8 cellular contexts compared by ENCODE assay signal in the genomic region with DNA sequence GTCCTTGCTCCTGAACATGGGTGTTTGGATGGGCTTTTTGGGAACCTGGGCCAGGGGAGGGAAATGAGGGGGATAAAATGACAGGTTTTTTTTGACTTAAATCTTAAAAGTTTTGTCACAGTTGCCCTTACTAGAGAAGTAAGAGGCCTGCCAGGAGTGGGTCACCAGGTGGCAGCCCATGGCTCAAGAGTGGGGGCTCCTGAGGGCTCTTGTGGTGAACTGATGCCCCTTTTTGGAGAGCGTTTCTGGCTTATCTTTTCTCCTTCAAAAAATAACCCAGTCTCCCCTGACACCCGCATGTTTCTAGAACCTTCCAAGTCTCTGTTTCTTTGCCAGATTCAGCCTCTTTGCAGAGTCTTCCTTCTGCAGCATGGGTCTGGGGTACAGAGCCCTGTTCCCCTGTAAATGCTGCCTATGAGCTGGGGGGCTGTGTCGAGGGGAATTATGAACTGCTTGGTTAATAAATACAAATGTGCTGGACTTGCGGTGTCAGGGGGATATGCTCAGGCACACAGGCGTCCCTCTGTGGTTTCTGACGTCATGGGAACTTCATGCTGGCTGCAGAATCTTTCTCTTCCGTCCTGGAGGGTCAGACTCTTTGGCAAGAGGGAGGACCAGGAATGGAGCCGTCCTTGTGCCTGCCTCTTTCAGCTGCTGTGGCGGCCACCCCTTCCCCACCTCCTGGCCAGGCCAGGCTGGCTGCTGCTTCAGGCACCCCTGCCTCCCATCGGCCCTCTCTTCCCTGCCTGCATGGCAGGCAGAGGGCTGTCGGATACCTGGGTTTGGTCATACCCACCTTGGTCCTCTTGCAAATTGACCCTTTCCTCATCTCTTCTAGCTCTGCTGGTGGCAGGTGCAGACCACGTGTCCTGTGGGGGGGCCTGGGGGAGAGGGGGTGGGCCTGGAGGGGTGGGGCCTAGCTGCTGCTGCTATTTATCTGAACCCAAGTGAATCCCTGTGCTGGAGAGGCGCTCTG. TPM values are rescaled to one million over a fixed set of nuclear protein-coding genes. Genes with fewer than 3 reads are reported as not detected.
DNase-seq lines count a peak whose midpoint lies in the region; ATAC-seq and TF ChIP-seq lines count a peak whose summit lies in the region.

No MANE protein-coding gene starts in this region.

- H3K4me3 ChIP-seq in Loucy (ENCODE audit: low read length, poor library complexity, severe bottlenecking) = peak overlapping the region; percentile 82
- peak overlapping the region; percentile 41 for H3K4me3 ChIP-seq in cardiac muscle cell

- H3K27me3 Mint-ChIP-seq in activated CD4-positive, alpha-beta T cell treated with anti-CD3 and anti-CD28 coated beads, Interleukin-2, amount 10 ng/mL, durations not matched to agents 7 days and 5 days = no peaks in the 10 kb centered on the region
- H3K27me3 Mint-ChIP-seq in activated naive CD8-positive, alpha-beta T cell treated with anti-CD3 and anti-CD28 coated beads, Interleukin-2, amount 10 ng/mL, durations not matched to agents 7 days and 5 days = no peaks in the 10 kb centered on the region

- H4K20me1 ChIP-seq in Loucy (ENCODE audit: insufficient read depth, low read length, poor library complexity, severe bottlenecking) = peaks cover 3% of the 10 kb centered on the region

- CTCF ChIA-PET in activated CD4-positive, alpha-beta T cell treated with anti-CD3 and anti-CD28 coated beads, Interleukin-2, amount 10 ng/mL, durations not matched to agents 7 days and 5 days (lab: Charles Lee) = interaction anchor here (0.6 to 7.0 kb wide), 17 partner anchors 10 to 499 kb away, joined by 3 to 64 read pairs (median 11); partner anchors contain the start of gene NTMT1

- H3K79me2 ChIP-seq in Loucy (ENCODE audit: insufficient read depth, low read length) = peaks cover 19% of the 10 kb centered on the region

- peaks cover 18% of the 10 kb centered on the region for H3K36me3 Mint-ChIP-seq in activated CD4-positive, alpha-beta T cell treated with anti-CD3 and anti-CD28 coated beads, Interleukin-2, amount 10 ng/mL, durations not matched to agents 7 days and 5 days (ENCODE audit: low read depth)
- peaks cover 19% of the 10 kb centered on the region for H3K36me3 Mint-ChIP-seq in activated naive CD8-positive, alpha-beta T cell treated with anti-CD3 and anti-CD28 coated beads, Interleukin-2, amount 10 ng/mL, durations not matched to agents 7 days and 5 days

- H3K9ac ChIP-seq in Loucy (ENCODE audit: low read depth, low read length, poor library complexity, severe bottlenecking) = peak overlapping the region; percentile 100

- peaks cover 44% of the 10 kb centered on the region for H3K4me1 Mint-ChIP-seq in activated CD4-positive, alpha-beta T cell treated with anti-CD3 and anti-CD28 coated beads, Interleukin-2, amount 10 ng/mL, durations not matched to agents 7 days and 5 days
- H3K4me1 Mint-ChIP-seq in activated naive CD8-positive, alpha-beta T cell treated with anti-CD3 and anti-CD28 coated beads, Interleukin-2, amount 10 ng/mL, durations not matched to agents 7 days and 5 days = peaks cover 28% of the 10 kb centered on the region

- no peak for TF ChIP-seq CTCF in Loucy (conservative IDR thresholded peaks at IDR 0.05; ENCODE audit: low read length)
- TF ChIP-seq CTCF in cardiac muscle cell (IDR thresholded peaks at IDR 0.05; ENCODE audit: low read depth, low read length) = no peak

- peak overlapping the region; percentile 99 for H3K27ac ChIP-seq in cardiac muscle cell

- H3K9me2 ChIP-seq in Loucy (replicated peaks; ENCODE audit: low read depth, low read length) = no peaks in the 10 kb centered on the region

- no peak overlapping the region for H2AFZ ChIP-seq in Loucy (ENCODE audit: low read length)

- H3K27me3 ChIP-seq in Loucy (ENCODE audit: insufficient read depth, low read length, poor library complexity, severe bottlenecking) = no peaks in the 10 kb centered on the region
- no peaks in the 10 kb centered on the region for H3K27me3 ChIP-seq in cardiac muscle cell

- H3F3A ChIP-seq in Loucy (ENCODE audit: low read depth) = 0 out of 2 replicates have a peak, but pooled peaks cover 3% of the 10 kb centered on the region

- POLR2A ChIA-PET in activated CD4-positive, alpha-beta T cell treated with anti-CD3 and anti-CD28 coated beads, Interleukin-2, amount 10 ng/mL, durations not matched to agents 7 days and 5 days (lab: Charles Lee) = no interaction called here
- POLR2A ChIA-PET in activated naive CD8-positive, alpha-beta T cell treated with anti-CD3 and anti-CD28 coated beads, Interleukin-2, amount 10 ng/mL, durations not matched to agents 7 days and 5 days (lab: Charles Lee) = interaction anchor here (1.0 to 6.4 kb wide), 11 partner anchors 10 to 662 kb away, joined by 3 to 44 read pairs (median 4); partner anchors contain the start of genes IER5L and NTMT1

- H3K9me3 Mint-ChIP-seq in activated CD4-positive, alpha-beta T cell treated with anti-CD3 and anti-CD28 coated beads, Interleukin-2, amount 10 ng/mL, durations not matched to agents 7 days and 5 days = no peaks in the 10 kb centered on the region
- no peaks in the 10 kb centered on the region for H3K9me3 Mint-ChIP-seq in activated naive CD8-positive, alpha-beta T cell treated with anti-CD3 and anti-CD28 coated beads, Interleukin-2, amount 10 ng/mL, durations not matched to agents 7 days and 5 days

- H3K9me3 ChIP-seq in Loucy (ENCODE audit: insufficient read depth, low read depth, low read length) (no peaks in the 10 kb centered on the region), cardiac muscle cell (ENCODE audit: low read depth) (no peaks in the 10 kb centered on the region)

- peak overlapping the region; percentile 80 for H3K4me2 ChIP-seq in Loucy (ENCODE audit: low read depth, low read length, poor library complexity, severe bottlenecking)

- DNase-seq in activated CD4-positive, alpha-beta T cell treated with anti-CD3 and anti-CD28 coated beads, Interleukin-2, amount 10 ng/mL, durations not matched to agents 7 days and 5 days = peak; percentile 32
- no peak for DNase-seq in activated CD4-positive, alpha-beta T cell treated with anti-CD3 and anti-CD28 coated beads, Interleukin-2, amount 50 U/mL, for 4 hours
- DNase-seq in activated naive CD8-positive, alpha-beta T cell treated with anti-CD3 and anti-CD28 coated beads, Interleukin-2, amount 10 ng/mL, durations not matched to agents 7 days and 5 days = peak; percentile 45
- peak in 1 of 2 donors; percentile 93 for DNase-seq in cardiac muscle cell (ENCODE audit: low read depth in 1 of 2, low spot score in 1 of 2)
- DNase-seq in pons (ENCODE audit: low spot score) = peak; percentile 80
- no peak for DNase-seq in ecto neural progenitor cell (ENCODE audit: low spot score)

- no peak for ATAC-seq in activated naive CD8-positive, alpha-beta T cell treated with anti-CD3 and anti-CD28 coated beads, Interleukin-2, amount 10 ng/mL, durations not matched to agents 7 days and 5 days (ENCODE audit: low read depth)
- no peak for ATAC-seq in GM21447 (IDR thresholded peaks at IDR 0.05; ENCODE audit: unreplicated experiment)

- peaks cover 37% of the 10 kb centered on the region for H3K4me1 ChIP-seq in Loucy (ENCODE audit: insufficient read depth, low read length, poor library complexity, severe bottlenecking)
- H3K4me1 ChIP-seq in cardiac muscle cell (ENCODE audit: low read depth) = peaks cover 62% of the 10 kb centered on the region

- H3K27ac Mint-ChIP-seq in activated CD4-positive, alpha-beta T cell treated with anti-CD3 and anti-CD28 coated beads, Interleukin-2, amount 10 ng/mL, durations not matched to agents 7 days and 5 days = peak overlapping the region; percentile 93
- H3K27ac Mint-ChIP-seq in activated naive CD8-positive, alpha-beta T cell treated with anti-CD3 and anti-CD28 coated beads, Interleukin-2, amount 10 ng/mL, durations not matched to agents 7 days and 5 days = peak overlapping the region; percentile 98

- H3K36me3 ChIP-seq in Loucy (ENCODE audit: insufficient read depth, low read length) (peaks cover 22% of the 10 kb centered on the region; the same call in 1 of the 2 replicates), cardiac muscle cell (peaks cover 9% of the 10 kb centered on the region)

- H3K4me3 Mint-ChIP-seq in activated CD4-positive, alpha-beta T cell treated with anti-CD3 and anti-CD28 coated beads, Interleukin-2, amount 10 ng/mL, durations not matched to agents 7 days and 5 days = peak overlapping the region; percentile 75
- peak overlapping the region; percentile 87 for H3K4me3 Mint-ChIP-seq in activated naive CD8-positive, alpha-beta T cell treated with anti-CD3 and anti-CD28 coated beads, Interleukin-2, amount 10 ng/mL, durations not matched to agents 7 days and 5 days

RNA-seq across cellular contexts. Expression of gene PTPA, which starts 30.1 kb away (rescaled TPM):
- total RNA-seq in activated CD4-positive, alpha-beta T cell treated with anti-CD3 and anti-CD28 coated beads, Interleukin-2, amount 10 ng/mL, durations not matched to agents 7 days and 5 days = 100 to 1,000 TPM in 1 of 2 experiments, 10 to 100 TPM in 1; 96.4 to 111 TPM
- total RNA-seq in activated naive CD8-positive, alpha-beta T cell treated with anti-CD3 and anti-CD28 coated beads, Interleukin-2, amount 10 ng/mL, durations not matched to agents 7 days and 5 days = 10 to 100 TPM; 88.3 to 91.0 TPM
- 197 and 257 TPM in 2 replicates for total RNA-seq in cardiac muscle cell
- polyA plus RNA-seq in cardiac muscle cell = 144 and 156 TPM in 2 replicates

RNA-seq across cellular contexts. Expression of gene CRAT, which starts 30.8 kb away (rescaled TPM):
- total RNA-seq in activated CD4-positive, alpha-beta T cell treated with anti-CD3 and anti-CD28 coated beads, Interleukin-2, amount 10 ng/mL, durations not matched to agents 7 days and 5 days = 10 to 100 TPM; 20.4 to 25.2 TPM
- 10 to 100 TPM; 19.5 to 22.7 TPM for total RNA-seq in activated naive CD8-positive, alpha-beta T cell treated with anti-CD3 and anti-CD28 coated beads, Interleukin-2, amount 10 ng/mL, durations not matched to agents 7 days and 5 days
- total RNA-seq in cardiac muscle cell = 81.6 and 92.8 TPM in 2 replicates
- 80.6 and 85.2 TPM in 2 replicates for polyA plus RNA-seq in cardiac muscle cell

RNA-seq across cellular contexts. Expression of gene IER5L, which starts 36.7 kb away (rescaled TPM):
- 1 to 10 TPM; 1.8 to 2.3 TPM for total RNA-seq in activated CD4-positive, alpha-beta T cell treated with anti-CD3 and anti-CD28 coated beads, Interleukin-2, amount 10 ng/mL, durations not matched to agents 7 days and 5 days
- 1 to 10 TPM; 8.6 to 8.8 TPM for total RNA-seq in activated naive CD8-positive, alpha-beta T cell treated with anti-CD3 and anti-CD28 coated beads, Interleukin-2, amount 10 ng/mL, durations not matched to agents 7 days and 5 days
- total RNA-seq in cardiac muscle cell = 51.7 and 77.4 TPM in 2 replicates
- polyA plus RNA-seq in cardiac muscle cell = 21.5 and 38.5 TPM in 2 replicates

Comparison
In these comparisons a context has a peak if more than half of its experiments do, and no peak if none do; other contexts are left out.
1. DNase-seq: peak in activated CD4-positive, alpha-beta T cell treated with anti-CD3 and anti-CD28 coated beads, Interleukin-2, amount 10 ng/mL, durations not matched to agents 7 days and 5 days (single experiment), activated naive CD8-positive, alpha-beta T cell treated with anti-CD3 and anti-CD28 coated beads, Interleukin-2, amount 10 ng/mL, durations not matched to agents 7 days and 5 days (single experiment) and pons (single experiment); none in activated CD4-positive, alpha-beta T cell treated with anti-CD3 and anti-CD28 coated beads, Interleukin-2, amount 50 U/mL, for 4 hours (0 of 2) and ecto neural progenitor cell (single experiment).